In the genomic region with DNA sequence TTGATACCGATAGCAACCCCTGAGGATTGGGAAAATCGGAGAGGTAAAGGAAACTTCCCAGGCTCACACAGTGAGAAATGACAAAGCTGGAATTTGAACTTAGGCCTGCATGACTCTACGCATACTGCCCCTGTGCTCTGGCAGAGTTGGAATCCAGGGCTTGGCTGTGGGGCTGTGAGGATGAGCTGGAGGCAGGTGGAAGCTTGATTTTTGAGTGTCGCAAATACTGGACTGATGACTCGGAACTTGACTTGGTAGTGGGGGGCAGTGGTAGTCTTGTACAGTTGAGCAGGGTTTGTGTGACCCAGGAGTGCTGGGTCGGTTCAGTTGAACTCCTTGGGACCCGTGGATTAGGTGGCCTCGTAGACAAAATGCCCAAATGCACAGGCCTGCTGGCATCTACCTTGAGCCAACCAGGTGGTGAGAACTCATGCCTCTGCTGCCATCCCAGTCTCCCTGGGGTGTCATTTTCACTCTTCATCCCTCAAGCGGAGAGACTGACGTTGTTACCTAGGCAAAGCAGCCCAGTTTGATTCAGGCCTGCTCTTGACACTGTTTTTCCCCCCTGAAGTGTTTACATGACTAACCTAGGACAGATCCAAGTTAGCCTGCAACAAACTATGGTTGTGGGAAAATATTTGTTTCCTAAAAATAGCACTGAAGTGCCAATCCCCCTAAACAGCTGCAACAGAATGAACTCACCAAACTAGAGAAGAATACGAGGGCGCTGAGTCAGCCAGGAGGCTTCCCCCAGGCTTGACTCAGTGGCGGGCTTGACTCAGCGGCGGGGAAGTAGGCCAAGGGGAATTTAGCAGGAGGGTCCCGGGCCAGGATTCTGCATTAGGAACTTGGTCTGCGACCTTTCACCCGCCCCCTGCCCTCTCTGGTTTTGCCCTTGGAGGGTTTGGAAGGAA, we compare ENCODE assay signal across 9 cellular contexts. TPM values are rescaled to one million over a fixed set of nuclear protein-coding genes. Genes with fewer than 3 reads are reported as not detected.
DNase-seq lines count a peak whose midpoint lies in the region; ATAC-seq and TF ChIP-seq lines count a peak whose summit lies in the region.
"Had no signal": no experiment of that assay in that cellular context is flagged by ENCODE, and none has a peak within 500 bp of the region (broad histone marks: within the 10 kb centered on the region; RNA-seq: fewer than 3 reads in every experiment).

No MANE protein-coding gene starts in this region.

- dilution Hi-C loops in IMR-90 (cut with HindIII; ENCODE audit: low sequenced_read_pairs, unreplicated experiment) = no loop called here

- H3K14ac ChIP-seq in IMR-90 (replicated peaks; ENCODE audit: low read depth, low read length) = peak overlapping the region; percentile 81

- H2BK15ac ChIP-seq in IMR-90 (ENCODE audit: low read depth, low read length) = peak overlapping the region; percentile 61; the same call in 1 of the 3 replicates

- peak overlapping the region; percentile 80 for H2BK120ac ChIP-seq in IMR-90 (ENCODE audit: low read depth, low read length)

- H2AFZ ChIP-seq in IMR-90 (replicated peaks; ENCODE audit: low read length, poor library complexity) = peak overlapping the region; percentile 8

- peaks cover 7 to 39% of the 10 kb centered on the region in 2 experiments; a peak in 3 of 4 replicates for H3K79me1 ChIP-seq in IMR-90 (ENCODE audit: low read depth in 1 of 2, low read length in 2 of 2)

- H3K4me3 ChIP-seq in AG09309 (ENCODE audit: control insufficient read depth, low read depth, low read length) = no peak overlapping the region
- H3K4me3 ChIP-seq in IMR-90 (ENCODE audit: insufficient read depth, low read depth, low read length) = no peak overlapping the region
- no peak overlapping the region for H3K4me3 ChIP-seq in endodermal cell (ENCODE audit: low read length)
- no peak overlapping the region for H3K4me3 ChIP-seq in HAP-1

- peak overlapping the region in 1 of 2 experiments; percentile 76; a peak in 2 of 4 replicates for H4K8ac ChIP-seq in IMR-90 (ENCODE audit: low read depth in 2 of 2, low read length in 2 of 2)

- TF ChIP-seq CTCF in AG09309 (IDR thresholded peaks at IDR 0.05; ENCODE audit: control insufficient read depth, insufficient read depth, low read depth, low read length, missing control alignments) (no peak), IMR-90 (conservative IDR thresholded peaks at IDR 0.05; ENCODE audit: low read depth, low read length) (no peak), endodermal cell (conservative IDR thresholded peaks at IDR 0.05) (no peak), neural crest cell (conservative IDR thresholded peaks at IDR 0.05) (no peak)

- H4K5ac ChIP-seq in IMR-90 (ENCODE audit: low read depth, low read length) = peak overlapping the region; percentile 69; the same call in 1 of the 2 replicates

- no TSS peak for BruUV-seq in IMR-90 (replicated peaks; lab: Mats Ljungman, UMichigan)

- peak overlapping the region; percentile 62 for H2AK5ac ChIP-seq in IMR-90 (ENCODE audit: low read depth, low read length)

- H3K9me3 ChIP-seq in IMR-90 (ENCODE audit: control insufficient read depth, insufficient read depth, low read length) (no peaks in the 10 kb centered on the region), endodermal cell (ENCODE audit: control insufficient read depth, low read length) (no peaks in the 10 kb centered on the region), HAP-1 (no peaks in the 10 kb centered on the region)

- H2BK5ac ChIP-seq in IMR-90 (ENCODE audit: low read depth, low read length, poor library complexity, severe bottlenecking) = peak overlapping the region; percentile 66

- H3K4ac ChIP-seq in IMR-90 (ENCODE audit: low read depth, low read length) = peak overlapping the region; percentile 79

- H3K36me3 ChIP-seq in IMR-90 (ENCODE audit: control insufficient read depth, insufficient read depth, low read length) = peaks cover 5% of the 10 kb centered on the region; the same call in 1 of the 2 replicates
- H3K36me3 ChIP-seq in endodermal cell (ENCODE audit: control insufficient read depth, insufficient read depth, low read length) = peaks cover 46% of the 10 kb centered on the region
- H3K36me3 ChIP-seq in HAP-1 (replicated peaks) = peaks cover 4% of the 10 kb centered on the region; the same call in 1 of the 2 replicates

- H3K9ac ChIP-seq in IMR-90 (ENCODE audit: low read depth, low read length) (no peak overlapping the region), endodermal cell (ENCODE audit: extremely low read depth, low read length, poor library complexity, severe bottlenecking) (no peak overlapping the region)

- ATAC-seq in IMR-90 (ENCODE audit: low read depth) (peak; percentile 86), HG03097 (IDR thresholded peaks at IDR 0.05; ENCODE audit: low FRiP score, unreplicated experiment) (no peak)

- H4K91ac ChIP-seq in IMR-90 (ENCODE audit: insufficient read depth, low read depth, low read length) = peak overlapping the region; percentile 24

- H3K4me1 Mint-ChIP-seq in endodermal cell (peaks cover 8% of the 10 kb centered on the region), neural crest cell (peaks cover 12% of the 10 kb centered on the region)

- H3K27ac ChIP-seq in IMR-90 (ENCODE audit: insufficient read depth, low read length) (peak overlapping the region; percentile 18; the same call in 1 of the 2 replicates), endodermal cell (ENCODE audit: low read depth, low read length) (no peak overlapping the region)

- peak; percentile 93 for DNase-seq in AG09309 (ENCODE audit: low read depth)
- peak; percentile 98 for DNase-seq in IMR-90
- DNase-seq in endodermal cell = peak; percentile 31
- no peak for DNase-seq in neural crest cell (ENCODE audit: low read depth, low spot score)
- DNase-seq in NCI-H226 = no peak
- DNase-seq in HAP-1 (ENCODE audit: low spot score in 2 of 2) = no peak
- DNase-seq in SW480 (ENCODE audit: low spot score) = no peak

- H3K27me3 Mint-ChIP-seq in endodermal cell (ENCODE audit: insufficient read depth) (no peaks in the 10 kb centered on the region), neural crest cell (ENCODE audit: low read depth) (no peaks in the 10 kb centered on the region)

- H3K4me2 ChIP-seq in IMR-90 (ENCODE audit: low read depth, low read length) = no peak overlapping the region

- intact Hi-C loops in IMR-90 (cut with micrococcal nuclease) = no loop called here

- H3K4me1 ChIP-seq in IMR-90 (ENCODE audit: control insufficient read depth, insufficient read depth, low read length) (peaks cover 34% of the 10 kb centered on the region), endodermal cell (ENCODE audit: control insufficient read depth, insufficient read depth, low read length) (no peaks in the 10 kb centered on the region), HAP-1 (no peaks in the 10 kb centered on the region)

- peak overlapping the region; percentile 63 for H3K23ac ChIP-seq in IMR-90 (ENCODE audit: low read depth, low read length)

- 100% methylated on average over 2 of the region's 18 CpGs; no CpG with 5 or more reads in 1 of the 2 experiments for WGBS in IMR-90 (ENCODE audit: extremely low coverage in 2 of 2, insufficient read length in 1 of 2), 2 experiments
- WGBS in endodermal cell (ENCODE audit: insufficient coverage in 1 of 2, insufficient read length in 1 of 2), 2 experiments = 94 to 95% methylated on average over 16 to 18 of the region's 18 CpGs

- H3K9me1 ChIP-seq in IMR-90 (ENCODE audit: insufficient read depth, low read length) = peaks cover 45% of the 10 kb centered on the region

- POLR2A ChIA-PET in IMR-90 (lab: Charles Lee; ENCODE audit: unreplicated experiment) = no interaction called here

- H3K27ac Mint-ChIP-seq in endodermal cell = no peak overlapping the region
- peak overlapping the region; percentile 91 for H3K27ac Mint-ChIP-seq in neural crest cell (ENCODE audit: unreplicated experiment)

- TF ChIP-seq RAD21 in IMR-90 (IDR thresholded peaks at IDR 0.05; ENCODE audit: low read length) = no peak

- CTCF ChIA-PET in IMR-90 (lab: Yijun Ruan, JAX) = interaction anchor here (1.0 to 1.1 kb wide), 2 partner anchors 13 to 113 kb away, joined by 3 to 4 read pairs; no protein-coding TSS in a partner anchor

- H3K18ac ChIP-seq in IMR-90 (ENCODE audit: low read depth, low read length) = peak overlapping the region; percentile 87

- H3K4me3 Mint-ChIP-seq in endodermal cell (no peak overlapping the region), neural crest cell (no peak overlapping the region)

- no peaks in the 10 kb centered on the region for H3K27me3 ChIP-seq in IMR-90 (ENCODE audit: control insufficient read depth, insufficient read depth, low read length)
- no peaks in the 10 kb centered on the region for H3K27me3 ChIP-seq in endodermal cell (ENCODE audit: control insufficient read depth, insufficient read depth, low read length, poor library complexity, severe bottlenecking)
- H3K27me3 ChIP-seq in HAP-1 (ENCODE audit: low read depth) = no peaks in the 10 kb centered on the region

- H3K36me3 Mint-ChIP-seq in endodermal cell (ENCODE audit: low read depth) (peaks cover 40% of the 10 kb centered on the region), neural crest cell (ENCODE audit: low read depth) (no peaks in the 10 kb centered on the region)

- TF ChIP-seq POLR2A in IMR-90 (IDR thresholded peaks at IDR 0.05; ENCODE audit: low read depth, low read length) = no peak; the same call in 1 of the 2 replicates

- H3K56ac ChIP-seq in IMR-90 (ENCODE audit: extremely low read depth, insufficient read depth, low read length) = no peak overlapping the region; the same call in 1 of the 2 replicates

- in situ Hi-C loops in IMR-90 (cut with MboI; ENCODE audit: low sequenced_read_pairs) = no loop called here
- in situ Hi-C loops in HAP-1 (cut with MboI; ENCODE audit: low sequenced_read_pairs) = loop anchor here (25.0 kb wide), 1 partner anchor 540 kb away; no protein-coding TSS in a partner anchor

- peak overlapping the region; percentile 68 for H2AK9ac ChIP-seq in IMR-90 (replicated peaks; ENCODE audit: low read depth, low read length, poor library complexity)

- H3K9me3 Mint-ChIP-seq in endodermal cell = no peaks in the 10 kb centered on the region
- H3K9me3 Mint-ChIP-seq in neural crest cell = no peaks in the 10 kb centered on the region

- H4K20me1 ChIP-seq in IMR-90 (ENCODE audit: insufficient read depth, low read length) = peaks cover 4% of the 10 kb centered on the region

- peak overlapping the region; percentile 83; the same call in 1 of the 2 replicates for H2BK20ac ChIP-seq in IMR-90 (ENCODE audit: low read depth, low read length)

RNA-seq across cellular contexts. Expression of gene ORM1, which starts 45.7 kb away (rescaled TPM):
- total RNA-seq in IMR-90 (2012; rRNA removed) = 0.18 TPM in 1 of 2 replicates, not detected in the other
- 0.30 TPM in 1 of 2 replicates, not detected in the other for polyA plus RNA-seq in IMR-90 (2012; rRNA removed)
- 0.11 and 0.26 TPM in 2 replicates for polyA plus RNA-seq in IMR-90 (2012; cell fraction: cytosol; rRNA removed)
- 0.11 TPM in 1 of 2 replicates, not detected in the other for polyA plus RNA-seq in IMR-90 (2012; cell fraction: nucleus; rRNA removed; ENCODE audit: low replicate concordance)
- under 1 TPM in 1 of 2 donors, not detected in 1; 0.59 TPM for total RNA-seq in endodermal cell
- polyA plus RNA-seq in endodermal cell (2013, experiment 1 of 2) = not detected
- polyA plus RNA-seq in endodermal cell (2013, experiment 2 of 2) = not detected
- not detected in 2 replicates for total RNA-seq in neural crest cell
- total RNA-seq: NCI-H460 had no signal

RNA-seq across cellular contexts. Expression of gene ORM2, which starts 52.5 kb away (rescaled TPM):
- not detected in 2 replicates for total RNA-seq in IMR-90 (2012; rRNA removed)
- polyA plus RNA-seq in IMR-90 (2012; rRNA removed) = not detected in 2 replicates
- polyA plus RNA-seq in IMR-90 (2012; cell fraction: cytosol; rRNA removed) = not detected in 2 replicates
- not detected in 2 replicates for polyA plus RNA-seq in IMR-90 (2012; cell fraction: nucleus; rRNA removed; ENCODE audit: low replicate concordance)
- under 1 TPM; 0.59 to 0.80 TPM for total RNA-seq in endodermal cell
- polyA plus RNA-seq in endodermal cell (2013, experiment 1 of 2) = not detected
- polyA plus RNA-seq in endodermal cell (2013, experiment 2 of 2) = not detected
- total RNA-seq in neural crest cell = not detected in 2 replicates
- total RNA-seq: NCI-H460 had no signal

Comparison
In these comparisons a context has a peak if more than half of its experiments do, and no peak if none do; other contexts are left out.
1. DNase-seq: peak in AG09309 (single experiment), IMR-90 (single experiment) and endodermal cell (single experiment); none in neural crest cell (single experiment), NCI-H226 (single experiment), HAP-1 (0 of 2) and SW480 (single experiment).